Comparison of ENCODE assay signal across 27 cellular contexts in genomic region chr1:116948642-116949041, GRCh38. TPM values are rescaled to one million over a fixed set of nuclear protein-coding genes. Genes with fewer than 3 reads are reported as not detected.
"Had no signal": no experiment of that assay in that cellular context is flagged by ENCODE, and none has a peak within 500 bp of the region (broad histone marks: within the 10 kb centered on the region; RNA-seq: fewer than 3 reads in every experiment).

No MANE protein-coding gene starts in this region.

- H3K9me3 ChIP-seq: heart right ventricle, lower lobe of right lung, pancreas, stomach, thyroid gland, upper lobe of left lung, uterus had no signal

- H3K4me3 ChIP-seq: coronary artery, heart right ventricle, lower lobe of right lung, pancreas, skin epidermis, stomach, thyroid gland, upper lobe of left lung, uterus had no signal

- H3K9me3 Mint-ChIP-seq: endodermal cell; memory B cell; mesothelial cell of epicardium; natural killer cell treated with Interleukin-12 subunit alpha and Interleukin-12 subunit beta and Interleukin-15 and Interleukin-18, amount 100 ng/mL, for 72 hours; stimulated activated naive B cell treated with anti-CD40 and anti-IgM and Interleukin-4, amounts not matched to agents 10 μg/mL and 1 μg/mL and 100 μg/mL, for 72 hours had no signal

- H3K27me3 ChIP-seq: heart right ventricle, pancreas, stomach, thyroid gland, upper lobe of left lung, uterus had no signal

- H3K36me3 Mint-ChIP-seq: memory B cell; natural killer cell treated with Interleukin-12 subunit alpha and Interleukin-12 subunit beta and Interleukin-15 and Interleukin-18, amount 100 ng/mL, for 72 hours; stimulated activated naive B cell treated with anti-CD40 and anti-IgM and Interleukin-4, amounts not matched to agents 10 μg/mL and 1 μg/mL and 100 μg/mL, for 72 hours had no signal

- H3K4me1 Mint-ChIP-seq: memory B cell; stimulated activated naive B cell treated with anti-CD40 and anti-IgM and Interleukin-4, amounts not matched to agents 10 μg/mL and 1 μg/mL and 100 μg/mL, for 72 hours had no signal

- H3K4me1 ChIP-seq: pancreas, uterus had no signal

- H3K27ac ChIP-seq: coronary artery, lower lobe of right lung, pancreas, thyroid gland, upper lobe of left lung had no signal

- H3K27ac Mint-ChIP-seq: endodermal cell; memory B cell; mesothelial cell of epicardium; natural killer cell treated with Interleukin-12 subunit alpha and Interleukin-12 subunit beta and Interleukin-15 and Interleukin-18, amount 100 ng/mL, for 72 hours; stimulated activated naive B cell treated with anti-CD40 and anti-IgM and Interleukin-4, amounts not matched to agents 10 μg/mL and 1 μg/mL and 100 μg/mL, for 72 hours had no signal

- ATAC-seq: left lobe of liver; lower lobe of right lung; pancreas; sciatic nerve; stimulated activated naive B cell treated with anti-CD40 and anti-IgM and Interleukin-4, amounts not matched to agents 10 μg/mL and 1 μg/mL and 100 μg/mL, for 72 hours had no signal

- H3K27me3 Mint-ChIP-seq: memory B cell; natural killer cell treated with Interleukin-12 subunit alpha and Interleukin-12 subunit beta and Interleukin-15 and Interleukin-18, amount 100 ng/mL, for 72 hours; progenitor cell of endocrine pancreas; stimulated activated naive B cell treated with anti-CD40 and anti-IgM and Interleukin-4, amounts not matched to agents 10 μg/mL and 1 μg/mL and 100 μg/mL, for 72 hours had no signal

- FAIRE-seq: endothelial cell of umbilical vein, frontal cortex, islet of Langerhans, pancreas had no signal

- DNase-seq: effector CD4-positive, alpha-beta T cell; endodermal cell; erythroblast; heart right ventricle; kidney glomerular epithelial cell; lower lobe of right lung; occipital lobe; pancreas; stimulated activated CD4-positive, alpha-beta T cell treated with anti-CD3 and anti-CD28 coated beads, Interleukin-2, amount 100 ng/mL, for 24 hours; stimulated activated CD4-positive, alpha-beta T cell treated with anti-CD3 and anti-CD28 coated beads, Interleukin-4, amount 100 ng/mL, for 4 hours; stimulated activated naive B cell treated with anti-CD40 and anti-IgM and Interleukin-4, amounts not matched to agents 10 μg/mL and 1 μg/mL and 100 μg/mL, for 72 hours; stomach; uterus had no signal

- H3K36me3 ChIP-seq: thyroid gland, uterus had no signal

- H3K4me3 Mint-ChIP-seq: endodermal cell; memory B cell; mesothelial cell of epicardium; natural killer cell treated with Interleukin-12 subunit alpha and Interleukin-12 subunit beta and Interleukin-15 and Interleukin-18, amount 100 ng/mL, for 72 hours; stimulated activated naive B cell treated with anti-CD40 and anti-IgM and Interleukin-4, amounts not matched to agents 10 μg/mL and 1 μg/mL and 100 μg/mL, for 72 hours had no signal

RNA-seq across cellular contexts. Expression of gene CD101, which starts 52.9 kb away (rescaled TPM):
- total RNA-seq: fibroblast of lung had no signal
- polyA plus RNA-seq: fibroblast of lung had no signal
